ENCODE assay signal across 12 cellular contexts in the genomic region with DNA sequence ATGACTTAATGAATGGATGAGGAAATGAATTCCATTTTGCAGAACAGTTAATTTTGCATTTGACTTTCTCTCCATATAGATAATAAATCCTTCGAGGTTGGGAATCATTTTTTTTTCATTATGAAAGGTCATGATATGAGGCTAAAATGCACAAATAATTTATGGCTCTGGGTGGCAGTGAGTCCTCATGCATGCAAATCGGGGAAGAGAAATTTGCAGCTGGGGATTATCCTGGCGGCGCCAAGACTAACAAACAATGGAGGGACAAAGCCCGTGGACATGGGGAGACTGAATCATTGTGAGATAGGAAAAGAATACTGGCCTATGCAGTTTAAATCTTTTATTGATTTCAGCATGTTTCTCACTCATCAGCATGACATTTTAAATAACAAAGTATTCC.
DNase-seq lines count a peak whose midpoint lies in the region; ATAC-seq and FAIRE-seq lines count a peak whose summit lies in the region.
"Had no signal": no experiment of that assay in that cellular context is flagged by ENCODE, and none has a peak within 500 bp of the region (broad histone marks: within the 10 kb centered on the region; RNA-seq: fewer than 3 reads in every experiment).

No MANE protein-coding gene starts in this region.

- FAIRE-seq in urothelium cell line (lab: Jason Lieb, UNC), result no peak

- ATAC-seq in HG03135 (IDR thresholded peaks at IDR 0.05; ENCODE audit: unreplicated experiment) (no peak), GM18873 (IDR thresholded peaks at IDR 0.05; ENCODE audit: low FRiP score, unreplicated experiment) (no peak)

- DNase-seq in LHCN-M2 (ENCODE audit: low read depth) (peak; percentile 7), RPMI7951 (ENCODE audit: low read depth) (peak; percentile 8), fibroblast of the conjunctiva (ENCODE audit: low read depth) (peak; percentile 32), posterior cingulate gyrus (peak; percentile 36 to 95 (median 69)), urothelium cell line (ENCODE audit: low spot score) (no peak)
- DNase-seq: activated CD4-positive, alpha-beta T cell treated with anti-CD3 and anti-CD28 coated beads for 1 hour; activated gamma-delta T cell; DMS153; mesenchymal stem cell; NCI-H2107 had no signal

- intact Hi-C loops in posterior cingulate gyrus (cut with DNase I), result loop anchor here (1.0 kb wide), 1 partner anchor 149 kb away; no protein-coding TSS in a partner anchor
